8 cellular contexts compared by ENCODE assay signal in genomic region chr14:21308132-21308478, GRCh38. TPM values are rescaled to one million over a fixed set of nuclear protein-coding genes. Genes with fewer than 3 reads are reported as not detected.
DNase-seq lines count a peak whose midpoint lies in the region; ATAC-seq and TF ChIP-seq lines count a peak whose summit lies in the region.

No MANE protein-coding gene starts in this region.

- H3K4me3 ChIP-seq in lower lobe of right lung, result peak overlapping the region; percentile 47

- ATAC-seq in GM18868 (IDR thresholded peaks at IDR 0.05; ENCODE audit: unreplicated experiment), result peak; percentile 37
- ATAC-seq in HG03025 (IDR thresholded peaks at IDR 0.05; ENCODE audit: low FRiP score, unreplicated experiment), result peak; percentile 21
- ATAC-seq in activated naive CD8-positive, alpha-beta T cell treated with anti-CD3 and anti-CD28 coated beads, Interleukin-2, amount 50 U/mL, for 24 hours, result no peak
- peak; percentile 65 to 75 for ATAC-seq in lower lobe of right lung

- peak overlapping the region; percentile 80 for H3K4me3 Mint-ChIP-seq in activated naive CD8-positive, alpha-beta T cell treated with anti-CD3 and anti-CD28 coated beads, Interleukin-2, amount 50 U/mL, for 24 hours

- intact Hi-C loops in lower lobe of right lung (cut with DNase I), result no loop called here

- H3K36me3 Mint-ChIP-seq in activated naive CD8-positive, alpha-beta T cell treated with anti-CD3 and anti-CD28 coated beads, Interleukin-2, amount 50 U/mL, for 24 hours (ENCODE audit: low read depth), result no peaks in the 10 kb centered on the region

- peaks cover 23% of the 10 kb centered on the region for H3K4me1 Mint-ChIP-seq in activated naive CD8-positive, alpha-beta T cell treated with anti-CD3 and anti-CD28 coated beads, Interleukin-2, amount 50 U/mL, for 24 hours

- peaks cover 3% of the 10 kb centered on the region for H3K27me3 ChIP-seq in lower lobe of right lung (ENCODE audit: low read depth)

- H3K27me3 Mint-ChIP-seq in activated naive CD8-positive, alpha-beta T cell treated with anti-CD3 and anti-CD28 coated beads, Interleukin-2, amount 50 U/mL, for 24 hours, result peaks cover 3% of the 10 kb centered on the region

- peaks cover 14% of the 10 kb centered on the region for H3K4me1 ChIP-seq in lower lobe of right lung

- H3K27ac Mint-ChIP-seq in activated naive CD8-positive, alpha-beta T cell treated with anti-CD3 and anti-CD28 coated beads, Interleukin-2, amount 50 U/mL, for 24 hours, result peak overlapping the region; percentile 87

- H3K36me3 ChIP-seq in lower lobe of right lung, result no peaks in the 10 kb centered on the region

- DNase-seq in activated naive CD8-positive, alpha-beta T cell treated with anti-CD3 and anti-CD28 coated beads, Interleukin-2, amount 50 U/mL, for 24 hours, result no peak
- DNase-seq in lower lobe of right lung (no peak), GDM1 (lab: John Stamatoyannopoulos, UW) (no peak), NOMO-1 (lab: John Stamatoyannopoulos, UW; ENCODE audit: unreplicated experiment in 2 of 2) (no peak), AG08396 (ENCODE audit: low spot score) (no peak), NCI-H748 treated with DMSO at 0.1 percent for 48 hours (lab: John Stamatoyannopoulos, UW) (no peak)

- no peak for TF ChIP-seq CTCF in lower lobe of right lung (IDR thresholded peaks at IDR 0.05)

- H3K9me3 Mint-ChIP-seq in activated naive CD8-positive, alpha-beta T cell treated with anti-CD3 and anti-CD28 coated beads, Interleukin-2, amount 50 U/mL, for 24 hours, result no peaks in the 10 kb centered on the region

- peak overlapping the region; percentile 53 for H3K27ac ChIP-seq in lower lobe of right lung

- no peaks in the 10 kb centered on the region for H3K9me3 ChIP-seq in lower lobe of right lung

RNA-seq across cellular contexts. Expression of gene RPGRIP1, which starts 28.2 kb away (rescaled TPM):
- 1.1 TPM for total RNA-seq in lower lobe of right lung

RNA-seq across cellular contexts. Expression of gene HNRNPC, which starts 38.9 kb away (rescaled TPM):
- total RNA-seq in lower lobe of right lung, result 388 TPM
